ENCODE assay signal across 19 cellular contexts in genomic region chr6:96162711-96163120, GRCh38.
"Had no signal": no experiment of that assay in that cellular context is flagged by ENCODE, and none has a peak within 500 bp of the region (broad histone marks: within the 10 kb centered on the region; RNA-seq: fewer than 3 reads in every experiment).

No MANE protein-coding gene starts in this region.

- H3K4me1 Mint-ChIP-seq: activated CD4-positive, alpha-beta memory T cell treated with anti-CD3 and anti-CD28 coated beads, Interleukin-2, amount 10 ng/mL, durations not matched to agents 7 days and 5 days; activated naive CD4-positive, alpha-beta T cell treated with anti-CD3 and anti-CD28 coated beads, Interleukin-2, amount 50 U/mL, for 24 hours; natural killer cell had no signal

- H3K27ac ChIP-seq: adrenal gland, cardiac muscle cell, dorsolateral prefrontal cortex, left ventricle myocardium inferior, transverse colon had no signal

- H3K36me3 Mint-ChIP-seq: activated naive CD4-positive, alpha-beta T cell treated with anti-CD3 and anti-CD28 coated beads, Interleukin-2, amount 50 U/mL, for 24 hours; natural killer cell had no signal

- DNase-seq: activated CD4-positive, alpha-beta memory T cell treated with anti-CD3 and anti-CD28 coated beads, Interleukin-2, amount 10 ng/mL, durations not matched to agents 7 days and 5 days; activated CD4-positive, alpha-beta T cell treated with anti-CD3 and anti-CD28 coated beads for 4 hours; activated effector memory CD4-positive, alpha-beta T cell treated with anti-CD3 and anti-CD28 coated beads, Interleukin-2, amount 50 U/mL, for 16 hours; activated T-cell treated with anti-CD3 and anti-CD28 coated beads, Interleukin-2, amount 50 U/mL, for 48 hours; adrenal gland; dorsolateral prefrontal cortex; left ventricle myocardium inferior; natural killer cell; nucleus accumbens; right cardiac atrium; small intestine; stimulated activated CD4-positive, alpha-beta T cell treated with anti-CD3 and anti-CD28 coated beads, Interleukin-4, amount 100 ng/mL, for 4 hours; stimulated activated CD8-positive, alpha-beta memory T cell treated with anti-CD3 and anti-CD28 coated beads, Interleukin-4, amount 100 ng/mL, for 48 hours; stimulated activated naive CD8-positive, alpha-beta T cell treated with anti-CD3 and anti-CD28 coated beads, Interleukin-15, Interleukin-2, amounts not matched to agents 100 U/mL and 50 U/mL, for 24 hours; T-helper 2 cell; transverse colon had no signal

- H3K27me3 ChIP-seq: adrenal gland, cardiac muscle cell, dorsolateral prefrontal cortex, transverse colon had no signal

- H3K9me3 ChIP-seq: adrenal gland, left ventricle myocardium inferior, transverse colon had no signal

- H3K4me3 ChIP-seq: adrenal gland, cardiac muscle cell, dorsolateral prefrontal cortex, left ventricle myocardium inferior, transverse colon had no signal

- H3K4me1 ChIP-seq: adrenal gland, left ventricle myocardium inferior, transverse colon had no signal

- FAIRE-seq: islet of Langerhans, small intestine had no signal

- H3K9me3 Mint-ChIP-seq: activated CD4-positive, alpha-beta memory T cell treated with anti-CD3 and anti-CD28 coated beads, Interleukin-2, amount 10 ng/mL, durations not matched to agents 7 days and 5 days; activated naive CD4-positive, alpha-beta T cell treated with anti-CD3 and anti-CD28 coated beads, Interleukin-2, amount 50 U/mL, for 24 hours had no signal

- H3K27ac Mint-ChIP-seq: activated CD4-positive, alpha-beta memory T cell treated with anti-CD3 and anti-CD28 coated beads, Interleukin-2, amount 10 ng/mL, durations not matched to agents 7 days and 5 days; activated naive CD4-positive, alpha-beta T cell treated with anti-CD3 and anti-CD28 coated beads, Interleukin-2, amount 50 U/mL, for 24 hours; natural killer cell had no signal

- H3K36me3 ChIP-seq: adrenal gland, cardiac muscle cell, left ventricle myocardium inferior, transverse colon had no signal

- ATAC-seq: natural killer cell; right cardiac atrium; stimulated activated naive CD8-positive, alpha-beta T cell treated with anti-CD3 and anti-CD28 coated beads, Interleukin-15, Interleukin-2, amounts not matched to agents 100 U/mL and 50 U/mL, for 24 hours had no signal

- H3K4me3 Mint-ChIP-seq: activated CD4-positive, alpha-beta memory T cell treated with anti-CD3 and anti-CD28 coated beads, Interleukin-2, amount 10 ng/mL, durations not matched to agents 7 days and 5 days; activated naive CD4-positive, alpha-beta T cell treated with anti-CD3 and anti-CD28 coated beads, Interleukin-2, amount 50 U/mL, for 24 hours; natural killer cell had no signal

- H3K27me3 Mint-ChIP-seq: activated CD4-positive, alpha-beta memory T cell treated with anti-CD3 and anti-CD28 coated beads, Interleukin-2, amount 10 ng/mL, durations not matched to agents 7 days and 5 days; activated naive CD4-positive, alpha-beta T cell treated with anti-CD3 and anti-CD28 coated beads, Interleukin-2, amount 50 U/mL, for 24 hours had no signal
